In genomic region chr12:53047221-53048032, GRCh38 we compare ENCODE assay signal across 8 cellular contexts. TPM values are rescaled to one million over a fixed set of nuclear protein-coding genes. Genes with fewer than 3 reads are reported as not detected.
A peak's percentile ranks its signal among the peaks of the same experiment; 100 is the strongest.
DNase-seq lines count a peak whose midpoint lies in the region; ATAC-seq and TF ChIP-seq lines count a peak whose summit lies in the region.

No MANE protein-coding gene starts in this region.

- peaks cover 6% of the 10 kb centered on the region for H3K36me3 Mint-ChIP-seq in activated naive CD4-positive, alpha-beta T cell treated with anti-CD3 and anti-CD28 coated beads, Interleukin-2, amount 10 ng/mL, durations not matched to agents 7 days and 5 days
- H3K36me3 Mint-ChIP-seq in glutamatergic neuron (ENCODE audit: unreplicated experiment) (peaks cover 5% of the 10 kb centered on the region), osteocyte (ENCODE audit: unreplicated experiment) (peaks cover 2% of the 10 kb centered on the region)

- WGBS in thyroid gland, 2 donors = 0 to 1% methylated on average over 9 to 15 of the region's 94 CpGs

- peaks cover 54 to 72% of the 10 kb centered on the region in 2 donors for H3K4me1 ChIP-seq in thyroid gland

- H3K27ac Mint-ChIP-seq in activated naive CD4-positive, alpha-beta T cell treated with anti-CD3 and anti-CD28 coated beads, Interleukin-2, amount 10 ng/mL, durations not matched to agents 7 days and 5 days = no peak overlapping the region
- H3K27ac Mint-ChIP-seq in glutamatergic neuron (ENCODE audit: unreplicated experiment) = no peak overlapping the region
- peak overlapping the region; percentile 98 for H3K27ac Mint-ChIP-seq in osteocyte (ENCODE audit: unreplicated experiment)

- intact Hi-C loops in thyroid gland (cut with DNase I) = no loop called here

- peak; percentile 50 to 64 for TF ChIP-seq POLR2A in thyroid gland (IDR thresholded peaks at IDR 0.05)

- CTCF ChIA-PET in activated naive CD4-positive, alpha-beta T cell treated with anti-CD3 and anti-CD28 coated beads, Interleukin-2, amount 10 ng/mL, durations not matched to agents 7 days and 5 days (lab: Charles Lee) = interaction anchor here (0.7 to 6.3 kb wide), 9 partner anchors 8 to 113 kb away, joined by 3 to 33 read pairs (median 5); partner anchors contain the start of genes SOAT2 and SPRYD3

- H3K9me3 Mint-ChIP-seq in activated naive CD4-positive, alpha-beta T cell treated with anti-CD3 and anti-CD28 coated beads, Interleukin-2, amount 10 ng/mL, durations not matched to agents 7 days and 5 days = no peaks in the 10 kb centered on the region
- peaks cover 7% of the 10 kb centered on the region for H3K9me3 Mint-ChIP-seq in glutamatergic neuron (ENCODE audit: unreplicated experiment)
- H3K9me3 Mint-ChIP-seq in osteocyte (ENCODE audit: unreplicated experiment) = no peaks in the 10 kb centered on the region

- peaks cover 30% of the 10 kb centered on the region for H3K4me1 Mint-ChIP-seq in activated naive CD4-positive, alpha-beta T cell treated with anti-CD3 and anti-CD28 coated beads, Interleukin-2, amount 10 ng/mL, durations not matched to agents 7 days and 5 days
- peaks cover 20% of the 10 kb centered on the region for H3K4me1 Mint-ChIP-seq in glutamatergic neuron (ENCODE audit: low read depth, unreplicated experiment)
- peaks cover 77% of the 10 kb centered on the region for H3K4me1 Mint-ChIP-seq in osteocyte (ENCODE audit: unreplicated experiment)

- DNase-seq in AG20443 (ENCODE audit: low spot score) = peak; percentile 90
- peak; percentile 72 for DNase-seq in RPMI7951 (ENCODE audit: low read depth)
- DNase-seq in activated naive CD4-positive, alpha-beta T cell treated with anti-CD3 and anti-CD28 coated beads, Interleukin-2, amount 10 ng/mL, durations not matched to agents 7 days and 5 days = peak; percentile 73
- DNase-seq in glutamatergic neuron = peak; percentile 83
- peak; percentile 94 for DNase-seq in osteocyte (ENCODE audit: extremely low spot score, unreplicated experiment)
- peak; percentile 78 to 84 for DNase-seq in thyroid gland

- peak overlapping the region; percentile 22 to 57 (median 34) for H3K4me3 ChIP-seq in thyroid gland (replicated peaks in 1 of 3)

- no peaks in the 10 kb centered on the region for H3K27me3 ChIP-seq in thyroid gland

- peak overlapping the region; percentile 58 for H3K4me3 Mint-ChIP-seq in activated naive CD4-positive, alpha-beta T cell treated with anti-CD3 and anti-CD28 coated beads, Interleukin-2, amount 10 ng/mL, durations not matched to agents 7 days and 5 days
- H3K4me3 Mint-ChIP-seq in glutamatergic neuron (ENCODE audit: unreplicated experiment) (no peak overlapping the region), osteocyte (ENCODE audit: unreplicated experiment) (peak overlapping the region; percentile 83)

- H3K27me3 Mint-ChIP-seq in activated naive CD4-positive, alpha-beta T cell treated with anti-CD3 and anti-CD28 coated beads, Interleukin-2, amount 10 ng/mL, durations not matched to agents 7 days and 5 days = peaks cover 52% of the 10 kb centered on the region
- H3K27me3 Mint-ChIP-seq in glutamatergic neuron (ENCODE audit: unreplicated experiment) = peaks cover 12% of the 10 kb centered on the region
- H3K27me3 Mint-ChIP-seq in osteocyte (ENCODE audit: unreplicated experiment) = no peaks in the 10 kb centered on the region

- ATAC-seq in GM19043 (IDR thresholded peaks at IDR 0.05; ENCODE audit: low read depth, unreplicated experiment) (peak; percentile 63), HG03521 (IDR thresholded peaks at IDR 0.05; ENCODE audit: unreplicated experiment) (peak; percentile 68)

- peak overlapping the region; percentile 98 to 100 (median 99) for H3K27ac ChIP-seq in thyroid gland

- no peaks in the 10 kb centered on the region for H3K36me3 ChIP-seq in thyroid gland

- H3K9me3 ChIP-seq in thyroid gland = no peaks in the 10 kb centered on the region

- no peak for TF ChIP-seq CTCF in glutamatergic neuron (IDR thresholded peaks at IDR 0.05; ENCODE audit: partially characterized antibody, unreplicated experiment)
- peak; percentile 30 for TF ChIP-seq CTCF in osteocyte (IDR thresholded peaks at IDR 0.05)
- peak in 3 of 6 experiments; percentile 47 to 58 (median 54) for TF ChIP-seq CTCF in thyroid gland (IDR thresholded peaks at IDR 0.05)

RNA-seq across cellular contexts. Expression of gene TNS2, which starts 2.4 kb away (rescaled TPM):
- 6.1 and 10.5 TPM in 2 replicates for total RNA-seq in RPMI7951 (2014; rRNA removed; shearing (Covaris generic))
- total RNA-seq in glutamatergic neuron (ENCODE audit: unreplicated experiment) = 2.5 TPM
- total RNA-seq in osteocyte = 107 and 116 TPM in 2 replicates
- total RNA-seq in thyroid gland = 100 to 1,000 TPM in 3 of 4 donors, 10 to 100 TPM in 1; 86.7 to 179 (median 114) TPM

RNA-seq across cellular contexts. Expression of gene SPRYD3, which starts 31.8 kb away (rescaled TPM):
- 10.6 and 16.7 TPM in 2 replicates for total RNA-seq in RPMI7951 (2014; rRNA removed; shearing (Covaris generic))
- total RNA-seq in glutamatergic neuron (ENCODE audit: unreplicated experiment) (13.9 TPM), osteocyte (28.3 and 29.0 TPM in 2 replicates), thyroid gland (10 to 100 TPM; 37.8 to 82.7 (median 58.9) TPM)

RNA-seq across cellular contexts. Expression of gene EIF4B, which starts 41.2 kb away (rescaled TPM):
- 321 and 337 TPM in 2 replicates for total RNA-seq in RPMI7951 (2014; rRNA removed; shearing (Covaris generic))
- total RNA-seq in glutamatergic neuron (ENCODE audit: unreplicated experiment) (283 TPM), osteocyte (516 and 555 TPM in 2 replicates), thyroid gland (100 to 1,000 TPM; 428 to 704 (median 567) TPM)

RNA-seq across cellular contexts. Expression of gene IGFBP6, which starts 50.0 kb away (rescaled TPM):
- total RNA-seq in RPMI7951 (2014; rRNA removed; shearing (Covaris generic)) = 103 and 132 TPM in 2 replicates
- not detected for total RNA-seq in glutamatergic neuron (ENCODE audit: unreplicated experiment)
- total RNA-seq in osteocyte = 18.8 and 22.3 TPM in 2 replicates
- 100 to 1,000 TPM in 3 of 4 donors, 10 to 100 TPM in 1; 76.6 to 363 (median 186) TPM for total RNA-seq in thyroid gland

RNA-seq across cellular contexts. Expression of gene SOAT2, which starts 55.9 kb away (rescaled TPM):
- total RNA-seq in RPMI7951 (2014; rRNA removed; shearing (Covaris generic)) = not detected in 2 replicates
- total RNA-seq in glutamatergic neuron (ENCODE audit: unreplicated experiment) = not detected
- total RNA-seq in osteocyte = not detected in 2 replicates
- total RNA-seq in thyroid gland = under 1 TPM in 1 of 4 donors, not detected in 3; 0.40 TPM

Comparison
In these comparisons a context has a peak if more than half of its experiments do, and no peak if none do; other contexts are left out.
1. Peak in every context shown above with its lines: DNase-seq, ATAC-seq, H3K4me3 ChIP-seq and H3K27ac ChIP-seq.